In genomic region chr12:5480218-5480952, GRCh38 we compare ENCODE assay signal across 16 cellular contexts. TPM values are rescaled to one million over a fixed set of nuclear protein-coding genes. Genes with fewer than 3 reads are reported as not detected.
DNase-seq lines count a peak whose midpoint lies in the region; ATAC-seq and TF ChIP-seq lines count a peak whose summit lies in the region.
"Had no signal": no experiment of that assay in that cellular context is flagged by ENCODE, and none has a peak within 500 bp of the region (broad histone marks: within the 10 kb centered on the region; RNA-seq: fewer than 3 reads in every experiment).

No MANE protein-coding gene starts in this region.

- TF ChIP-seq CTCF in WTC11 (IDR thresholded peaks at IDR 0.05), result no peak

- H2BK12ac ChIP-seq in mesenchymal stem cell (ENCODE audit: low read length in 2 of 2), result no peak overlapping the region

- peak overlapping the region in 1 of 2 experiments; percentile 16 for H3K18ac ChIP-seq in mesenchymal stem cell (ENCODE audit: low read depth in 1 of 2, low read length in 2 of 2)

- H2BK120ac ChIP-seq in mesenchymal stem cell (ENCODE audit: low read depth, low read length), result no peak overlapping the region

- DNase-seq in AG20443 (ENCODE audit: low spot score) (peak; percentile 49), NCI-H1417 (lab: John Stamatoyannopoulos, UW) (peak; percentile 20 to 96 (median 87)), WTC11 (ENCODE audit: low spot score) (peak; percentile 54), mesenchymal stem cell (peak; percentile 32), GF-D8 (lab: John Stamatoyannopoulos, UW) (no peak), germinal center (ENCODE audit: low spot score) (no peak)
- no peak for DNase-seq in central memory CD4-positive, alpha-beta T cell
- DNase-seq: activated naive CD8-positive, alpha-beta T cell treated with anti-CD3 and anti-CD28 coated beads, Interleukin-2, amount 10 ng/mL, durations not matched to agents 7 days and 5 days; AML-193; DND-41; right cardiac atrium; SIG-M5; stimulated activated CD4-positive, alpha-beta T cell treated with anti-CD3 and anti-CD28 coated beads, Interleukin-4, amount 100 ng/mL, for 24 hours; stimulated activated naive B cell treated with anti-CD40 and anti-IgM and Interleukin-4, amounts not matched to agents 10 μg/mL and 1 μg/mL and 100 μg/mL, for 72 hours; uterus had no signal

- no peaks in the 10 kb centered on the region for H3K9me3 ChIP-seq in mesenchymal stem cell (ENCODE audit: control insufficient read depth, low read length)
- H3K9me3 ChIP-seq: uterus had no signal

- H3K27me3 ChIP-seq in mesenchymal stem cell (ENCODE audit: control insufficient read depth in 1 of 2, insufficient read depth in 1 of 2, low read length in 2 of 2), result peaks cover 24 to 41% of the 10 kb centered on the region in 2 experiments
- H3K27me3 ChIP-seq: uterus had no signal

- H2AFZ ChIP-seq in mesenchymal stem cell (ENCODE audit: low read depth, low read length), result no peak overlapping the region

- H3K9ac ChIP-seq in mesenchymal stem cell (ENCODE audit: low read length), result no peak overlapping the region

- peaks cover 20% of the 10 kb centered on the region for H3K4me1 Mint-ChIP-seq in WTC11
- H3K4me1 Mint-ChIP-seq: activated naive CD8-positive, alpha-beta T cell treated with anti-CD3 and anti-CD28 coated beads, Interleukin-2, amount 10 ng/mL, durations not matched to agents 7 days and 5 days; stimulated activated naive B cell treated with anti-CD40 and anti-IgM and Interleukin-4, amounts not matched to agents 10 μg/mL and 1 μg/mL and 100 μg/mL, for 72 hours had no signal

- no peak overlapping the region for H4K91ac ChIP-seq in mesenchymal stem cell (ENCODE audit: low read length)

- no peak overlapping the region for H3K4me3 ChIP-seq in mesenchymal stem cell (ENCODE audit: insufficient read depth in 1 of 2, low read depth in 1 of 2, low read length in 2 of 2)
- H3K4me3 ChIP-seq: uterus had no signal

- H3K4me2 ChIP-seq in mesenchymal stem cell (ENCODE audit: low read length, poor library complexity, severe bottlenecking), result no peak overlapping the region

- no peaks in the 10 kb centered on the region for H3K36me3 ChIP-seq in mesenchymal stem cell (ENCODE audit: control insufficient read depth in 1 of 2, insufficient read depth in 2 of 2, low read depth in 1 of 2, low read length in 2 of 2)
- H3K36me3 ChIP-seq: uterus had no signal

- no peaks in the 10 kb centered on the region for H3K9me3 Mint-ChIP-seq in WTC11
- H3K9me3 Mint-ChIP-seq: activated naive CD8-positive, alpha-beta T cell treated with anti-CD3 and anti-CD28 coated beads, Interleukin-2, amount 10 ng/mL, durations not matched to agents 7 days and 5 days; stimulated activated naive B cell treated with anti-CD40 and anti-IgM and Interleukin-4, amounts not matched to agents 10 μg/mL and 1 μg/mL and 100 μg/mL, for 72 hours had no signal

- no peak overlapping the region for H2BK15ac ChIP-seq in mesenchymal stem cell (ENCODE audit: low read depth, poor library complexity, severe bottlenecking)

- H2BK5ac ChIP-seq in mesenchymal stem cell (ENCODE audit: low read depth, low read length, poor library complexity, severe bottlenecking), result no peak overlapping the region

- H3K27me3 Mint-ChIP-seq in WTC11 (ENCODE audit: low read depth), result peaks cover 10% of the 10 kb centered on the region
- H3K27me3 Mint-ChIP-seq: activated naive CD8-positive, alpha-beta T cell treated with anti-CD3 and anti-CD28 coated beads, Interleukin-2, amount 10 ng/mL, durations not matched to agents 7 days and 5 days; stimulated activated naive B cell treated with anti-CD40 and anti-IgM and Interleukin-4, amounts not matched to agents 10 μg/mL and 1 μg/mL and 100 μg/mL, for 72 hours had no signal

- H3K4ac ChIP-seq in mesenchymal stem cell (ENCODE audit: low read depth in 1 of 2, low read length in 2 of 2), result no peak overlapping the region

- CTCF ChIA-PET in WTC11 (lab: Charles Lee), result interaction anchor here (0.6 to 1.5 kb wide), 7 partner anchors 31 to 448 kb away, joined by 3 to 5 read pairs (median 4); no protein-coding TSS in a partner anchor

- 18% methylated on average over 20 of the region's 21 CpGs for WGBS in mesenchymal stem cell

- POLR2A ChIA-PET in WTC11 (lab: Charles Lee), result interaction anchor here (0.6 kb wide), 2 partner anchors 52 to 481 kb away, joined by 3 to 4 read pairs; no protein-coding TSS in a partner anchor

- peaks cover 4% of the 10 kb centered on the region for H3K4me1 ChIP-seq in mesenchymal stem cell (ENCODE audit: control insufficient read depth, insufficient read depth, low read depth, low read length)
- H3K4me1 ChIP-seq: uterus had no signal

- H4K8ac ChIP-seq in mesenchymal stem cell (ENCODE audit: low read length), result peak overlapping the region; percentile 82

- no peak overlapping the region for H3K14ac ChIP-seq in mesenchymal stem cell (ENCODE audit: low read length in 2 of 2)

- no peaks in the 10 kb centered on the region for H3K36me3 Mint-ChIP-seq in WTC11
- H3K36me3 Mint-ChIP-seq: activated naive CD8-positive, alpha-beta T cell treated with anti-CD3 and anti-CD28 coated beads, Interleukin-2, amount 10 ng/mL, durations not matched to agents 7 days and 5 days; stimulated activated naive B cell treated with anti-CD40 and anti-IgM and Interleukin-4, amounts not matched to agents 10 μg/mL and 1 μg/mL and 100 μg/mL, for 72 hours had no signal

- H3K79me1 ChIP-seq in mesenchymal stem cell (replicated peaks; ENCODE audit: low read length, poor library complexity, severe bottlenecking), result no peaks in the 10 kb centered on the region

- no peak overlapping the region for H3K23ac ChIP-seq in mesenchymal stem cell (ENCODE audit: low read length in 2 of 2)

- no peak overlapping the region for H3K27ac ChIP-seq in mesenchymal stem cell (ENCODE audit: low read length, poor library complexity, severe bottlenecking)
- H3K27ac ChIP-seq: uterus had no signal

- H3K4me3 Mint-ChIP-seq in WTC11, result no peak overlapping the region; the same call in 1 of the 2 replicates
- H3K4me3 Mint-ChIP-seq: activated naive CD8-positive, alpha-beta T cell treated with anti-CD3 and anti-CD28 coated beads, Interleukin-2, amount 10 ng/mL, durations not matched to agents 7 days and 5 days; stimulated activated naive B cell treated with anti-CD40 and anti-IgM and Interleukin-4, amounts not matched to agents 10 μg/mL and 1 μg/mL and 100 μg/mL, for 72 hours had no signal

- ATAC-seq in WTC11 (peak; percentile 77), GM18498 (IDR thresholded peaks at IDR 0.05; ENCODE audit: unreplicated experiment) (no peak)
- ATAC-seq: stimulated activated naive B cell treated with anti-CD40 and anti-IgM and Interleukin-4, amounts not matched to agents 10 μg/mL and 1 μg/mL and 100 μg/mL, for 72 hours had no signal

- peak overlapping the region; percentile 51; the same call in 1 of the 2 replicates for H3K27ac Mint-ChIP-seq in WTC11
- H3K27ac Mint-ChIP-seq: activated naive CD8-positive, alpha-beta T cell treated with anti-CD3 and anti-CD28 coated beads, Interleukin-2, amount 10 ng/mL, durations not matched to agents 7 days and 5 days; stimulated activated naive B cell treated with anti-CD40 and anti-IgM and Interleukin-4, amounts not matched to agents 10 μg/mL and 1 μg/mL and 100 μg/mL, for 72 hours had no signal

- no peak overlapping the region for H2AK5ac ChIP-seq in mesenchymal stem cell (ENCODE audit: low read length, severe bottlenecking)

TF ChIP-seq in WTC11, 78 proteins besides CTCF, POLR2A, EP300 and RAD21:
- no peak for TF ChIP-seq ZNF121 (CRISPR knock-in tag; IDR thresholded peaks at IDR 0.05)
- no peak for TF ChIP-seq JAZF1 (CRISPR knock-in tag; IDR thresholded peaks at IDR 0.05)
- TF ChIP-seq, protein P1, sequence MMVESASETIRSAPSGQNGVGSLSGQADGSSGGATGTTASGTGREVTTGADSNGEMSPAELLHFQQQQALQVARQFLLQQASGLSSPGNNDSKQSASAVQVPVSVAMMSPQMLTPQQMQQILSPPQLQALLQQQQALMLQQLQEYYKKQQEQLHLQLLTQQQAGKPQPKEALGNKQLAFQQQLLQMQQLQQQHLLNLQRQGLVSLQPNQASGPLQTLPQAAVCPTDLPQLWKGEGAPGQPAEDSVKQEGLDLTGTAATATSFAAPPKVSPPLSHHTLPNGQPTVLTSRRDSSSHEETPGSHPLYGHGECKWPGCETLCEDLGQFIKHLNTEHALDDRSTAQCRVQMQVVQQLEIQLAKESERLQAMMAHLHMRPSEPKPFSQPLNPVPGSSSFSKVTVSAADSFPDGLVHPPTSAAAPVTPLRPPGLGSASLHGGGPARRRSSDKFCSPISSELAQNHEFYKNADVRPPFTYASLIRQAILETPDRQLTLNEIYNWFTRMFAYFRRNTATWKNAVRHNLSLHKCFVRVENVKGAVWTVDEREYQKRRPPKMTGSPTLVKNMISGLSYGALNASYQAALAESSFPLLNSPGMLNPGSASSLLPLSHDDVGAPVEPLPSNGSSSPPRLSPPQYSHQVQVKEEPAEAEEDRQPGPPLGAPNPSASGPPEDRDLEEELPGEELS (CRISPR knock-in tag; IDR thresholded peaks at IDR 0.05), result no peak
- TF ChIP-seq ETV6 (CRISPR knock-in tag; IDR thresholded peaks at IDR 0.05), result no peak
- no peak for TF ChIP-seq MLX (CRISPR knock-in tag; IDR thresholded peaks at IDR 0.05)
- no peak for TF ChIP-seq IRF1 (CRISPR knock-in tag; IDR thresholded peaks at IDR 0.05)

RNA-seq across cellular contexts. Expression of gene NTF3, which starts 48.5 kb away (rescaled TPM):
- total RNA-seq in WTC11 (2021), result 1.2 to 1.5 TPM (median 1.3 TPM) in 3 replicates
- 7.4 TPM for polyA plus RNA-seq in mesenchymal stem cell (2013, experiment 1 of 2)
- 7.6 TPM for polyA plus RNA-seq in mesenchymal stem cell (2013, experiment 2 of 2)
- total RNA-seq: activated naive CD8-positive, alpha-beta T cell treated with anti-CD3 and anti-CD28 coated beads, Interleukin-2, amount 10 ng/mL, durations not matched to agents 7 days and 5 days had no signal

Comparison
In these comparisons a context has a peak if more than half of its experiments do, and no peak if none do; other contexts are left out.
1. DNase-seq: peak in AG20443 (single experiment), NCI-H1417 (3 of 3), WTC11 (single experiment) and mesenchymal stem cell (single experiment); none in GF-D8 (single experiment), central memory CD4-positive, alpha-beta T cell (single experiment) and germinal center (single experiment).